ENCODE assay signal across 1 cellular context in genomic region chr22:37686002-37686982, GRCh38.
TF ChIP-seq lines count a peak whose summit lies in the region.

TSS of gene NOL12 (plus strand) at chr22:37686343. CDS start at chr22:37686393, 50 bp downstream.

TF ChIP-seq in HEK293, 187 proteins besides CTCF, POLR2A, EP300 and RAD21 (continued from another document and continues in another):
- TF ChIP-seq, protein P1, sequence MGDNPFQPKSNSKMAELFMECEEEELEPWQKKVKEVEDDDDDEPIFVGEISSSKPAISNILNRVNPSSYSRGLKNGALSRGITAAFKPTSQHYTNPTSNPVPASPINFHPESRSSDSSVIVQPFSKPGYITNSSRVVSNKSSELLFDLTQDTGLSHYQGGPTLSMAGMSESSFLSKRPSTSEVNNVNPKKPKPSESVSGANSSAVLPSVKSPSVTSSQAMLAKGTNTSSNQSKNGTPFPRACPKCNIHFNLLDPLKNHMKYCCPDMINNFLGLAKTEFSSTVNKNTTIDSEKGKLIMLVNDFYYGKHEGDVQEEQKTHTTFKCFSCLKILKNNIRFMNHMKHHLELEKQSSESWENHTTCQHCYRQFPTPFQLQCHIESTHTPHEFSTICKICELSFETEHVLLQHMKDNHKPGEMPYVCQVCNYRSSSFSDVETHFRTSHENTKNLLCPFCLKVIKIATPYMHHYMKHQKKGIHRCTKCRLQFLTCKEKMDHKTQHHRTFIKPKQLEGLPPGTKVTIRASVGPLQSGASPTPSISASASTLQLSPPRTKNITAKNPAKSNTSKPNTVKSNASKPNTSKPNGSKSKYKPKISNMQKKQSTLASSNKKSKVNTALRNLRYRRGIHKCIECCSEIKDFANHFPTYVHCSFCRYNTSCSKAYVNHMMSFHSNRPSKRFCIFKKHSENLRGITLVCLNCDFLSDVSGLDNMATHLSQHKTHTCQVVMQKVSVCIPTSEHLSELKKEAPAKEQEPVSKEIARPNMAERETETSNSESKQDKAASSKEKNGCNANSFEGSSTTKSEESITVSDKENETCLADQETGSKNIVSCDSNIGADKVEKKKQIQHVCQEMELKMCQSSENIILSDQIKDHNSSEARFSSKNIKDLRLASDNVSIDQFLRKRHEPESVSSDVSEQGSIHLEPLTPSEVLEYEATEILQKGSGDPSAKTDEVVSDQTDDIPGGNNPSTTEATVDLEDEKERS (tag by site-specific recombination; IDR thresholded peaks at IDR 0.05), result peak; percentile 29; the same call in 1 of the 2 replicates
- TF ChIP-seq HOXA7 (CRISPR knock-in tag; IDR thresholded peaks at IDR 0.05; ENCODE audit: borderline replicate concordance) (no peak), ZNF837 (tag by site-specific recombination; IDR thresholded peaks at IDR 0.05) (no peak), KLF8 (tag by site-specific recombination; IDR thresholded peaks at IDR 0.05) (peak; percentile 98), MYNN (tag by site-specific recombination; IDR thresholded peaks at IDR 0.05; ENCODE audit: borderline replicate concordance) (no peak), ZBTB10 (tag by site-specific recombination; IDR thresholded peaks at IDR 0.05) (peak; percentile 81), ZBTB7A (tag by site-specific recombination; IDR thresholded peaks at IDR 0.05; ENCODE audit: low read depth) (peak; percentile 86; the same call in 1 of the 2 replicates), ZNF677 (tag by site-specific recombination; IDR thresholded peaks at IDR 0.05) (no peak), ZNF24 (tag by site-specific recombination; IDR thresholded peaks at IDR 0.05) (peak; percentile 82), ZNF146 (tag by site-specific recombination; IDR thresholded peaks at IDR 0.05) (no peak; the same call in none of the 2 replicates), KLF17 (tag by site-specific recombination; IDR thresholded peaks at IDR 0.05) (peak; percentile 97), ZNF239 (tag by site-specific recombination; IDR thresholded peaks at IDR 0.05) (peak; percentile 30), ZNF791 (tag by site-specific recombination; IDR thresholded peaks at IDR 0.05) (no peak), KLF7 (tag by site-specific recombination; IDR thresholded peaks at IDR 0.05; ENCODE audit: borderline replicate concordance) (peak; percentile 96), ZNF18 (tag by site-specific recombination; IDR thresholded peaks at IDR 0.05) (peak; percentile 64; the same call in 1 of the 2 replicates), ZFP69B (tag by site-specific recombination; IDR thresholded peaks at IDR 0.05) (peak; percentile 95), TRIM28 (IDR thresholded peaks at IDR 0.05; ENCODE audit: borderline replicate concordance, low read length) (peak; percentile 91), ZNF776 (tag by site-specific recombination; IDR thresholded peaks at IDR 0.05; ENCODE audit: borderline replicate concordance) (no peak), ZFHX2 (tag by site-specific recombination; conservative IDR thresholded peaks at IDR 0.05) (0 out of 2 replicates have a peak, but pooled peaks have one; percentile 25), ZNF114 (tag by site-specific recombination; IDR thresholded peaks at IDR 0.05) (no peak)
- TF ChIP-seq, protein P2, sequence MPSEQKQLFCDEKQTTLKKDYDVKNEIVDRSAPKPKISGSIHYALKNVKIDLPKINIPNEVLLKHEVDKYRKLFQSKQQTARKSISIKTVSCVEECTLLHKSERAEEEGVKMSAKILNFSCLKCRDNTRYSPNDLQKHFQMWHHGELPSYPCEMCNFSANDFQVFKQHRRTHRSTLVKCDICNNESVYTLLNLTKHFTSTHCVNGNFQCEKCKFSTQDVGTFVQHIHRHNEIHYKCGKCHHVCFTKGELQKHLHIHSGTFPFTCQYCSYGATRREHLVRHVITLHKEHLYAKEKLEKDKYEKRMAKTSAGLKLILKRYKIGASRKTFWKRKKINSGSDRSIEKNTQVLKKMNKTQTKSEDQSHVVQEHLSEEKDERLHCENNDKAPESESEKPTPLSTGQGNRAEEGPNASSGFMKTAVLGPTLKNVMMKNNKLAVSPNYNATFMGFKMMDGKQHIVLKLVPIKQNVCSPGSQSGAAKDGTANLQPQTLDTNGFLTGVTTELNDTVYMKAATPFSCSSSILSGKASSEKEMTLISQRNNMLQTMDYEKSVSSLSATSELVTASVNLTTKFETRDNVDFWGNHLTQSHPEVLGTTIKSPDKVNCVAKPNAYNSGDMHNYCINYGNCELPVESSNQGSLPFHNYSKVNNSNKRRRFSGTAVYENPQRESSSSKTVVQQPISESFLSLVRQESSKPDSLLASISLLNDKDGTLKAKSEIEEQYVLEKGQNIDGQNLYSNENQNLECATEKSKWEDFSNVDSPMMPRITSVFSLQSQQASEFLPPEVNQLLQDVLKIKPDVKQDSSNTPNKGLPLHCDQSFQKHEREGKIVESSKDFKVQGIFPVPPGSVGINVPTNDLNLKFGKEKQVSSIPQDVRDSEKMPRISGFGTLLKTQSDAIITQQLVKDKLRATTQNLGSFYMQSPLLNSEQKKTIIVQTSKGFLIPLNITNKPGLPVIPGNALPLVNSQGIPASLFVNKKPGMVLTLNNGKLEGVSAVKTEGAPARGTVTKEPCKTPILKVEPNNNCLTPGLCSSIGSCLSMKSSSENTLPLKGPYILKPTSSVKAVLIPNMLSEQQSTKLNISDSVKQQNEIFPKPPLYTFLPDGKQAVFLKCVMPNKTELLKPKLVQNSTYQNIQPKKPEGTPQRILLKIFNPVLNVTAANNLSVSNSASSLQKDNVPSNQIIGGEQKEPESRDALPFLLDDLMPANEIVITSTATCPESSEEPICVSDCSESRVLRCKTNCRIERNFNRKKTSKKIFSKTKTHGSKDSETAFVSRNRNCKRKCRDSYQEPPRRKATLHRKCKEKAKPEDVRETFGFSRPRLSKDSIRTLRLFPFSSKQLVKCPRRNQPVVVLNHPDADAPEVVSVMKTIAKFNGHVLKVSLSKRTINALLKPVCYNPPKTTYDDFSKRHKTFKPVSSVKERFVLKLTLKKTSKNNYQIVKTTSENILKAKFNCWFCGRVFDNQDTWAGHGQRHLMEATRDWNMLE (tag by site-specific recombination; conservative IDR thresholded peaks at IDR 0.05; ENCODE audit: low read depth), result peak; percentile 83
- TF ChIP-seq, protein P3, sequence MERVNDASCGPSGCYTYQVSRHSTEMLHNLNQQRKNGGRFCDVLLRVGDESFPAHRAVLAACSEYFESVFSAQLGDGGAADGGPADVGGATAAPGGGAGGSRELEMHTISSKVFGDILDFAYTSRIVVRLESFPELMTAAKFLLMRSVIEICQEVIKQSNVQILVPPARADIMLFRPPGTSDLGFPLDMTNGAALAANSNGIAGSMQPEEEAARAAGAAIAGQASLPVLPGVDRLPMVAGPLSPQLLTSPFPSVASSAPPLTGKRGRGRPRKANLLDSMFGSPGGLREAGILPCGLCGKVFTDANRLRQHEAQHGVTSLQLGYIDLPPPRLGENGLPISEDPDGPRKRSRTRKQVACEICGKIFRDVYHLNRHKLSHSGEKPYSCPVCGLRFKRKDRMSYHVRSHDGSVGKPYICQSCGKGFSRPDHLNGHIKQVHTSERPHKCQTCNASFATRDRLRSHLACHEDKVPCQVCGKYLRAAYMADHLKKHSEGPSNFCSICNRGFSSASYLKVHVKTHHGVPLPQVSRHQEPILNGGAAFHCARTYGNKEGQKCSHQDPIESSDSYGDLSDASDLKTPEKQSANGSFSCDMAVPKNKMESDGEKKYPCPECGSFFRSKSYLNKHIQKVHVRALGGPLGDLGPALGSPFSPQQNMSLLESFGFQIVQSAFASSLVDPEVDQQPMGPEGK (tag by site-specific recombination; IDR thresholded peaks at IDR 0.05), result peak; percentile 97
- TF ChIP-seq, protein P4, sequence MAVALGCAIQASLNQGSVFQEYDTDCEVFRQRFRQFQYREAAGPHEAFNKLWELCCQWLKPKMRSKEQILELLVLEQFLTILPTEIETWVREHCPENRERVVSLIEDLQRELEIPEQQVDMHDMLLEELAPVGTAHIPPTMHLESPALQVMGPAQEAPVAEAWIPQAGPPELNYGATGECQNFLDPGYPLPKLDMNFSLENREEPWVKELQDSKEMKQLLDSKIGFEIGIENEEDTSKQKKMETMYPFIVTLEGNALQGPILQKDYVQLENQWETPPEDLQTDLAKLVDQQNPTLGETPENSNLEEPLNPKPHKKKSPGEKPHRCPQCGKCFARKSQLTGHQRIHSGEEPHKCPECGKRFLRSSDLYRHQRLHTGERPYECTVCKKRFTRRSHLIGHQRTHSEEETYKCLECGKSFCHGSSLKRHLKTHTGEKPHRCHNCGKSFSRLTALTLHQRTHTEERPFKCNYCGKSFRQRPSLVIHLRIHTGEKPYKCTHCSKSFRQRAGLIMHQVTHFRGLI (tag by site-specific recombination; IDR thresholded peaks at IDR 0.05), result peak; percentile 47
- TF ChIP-seq, protein P5, sequence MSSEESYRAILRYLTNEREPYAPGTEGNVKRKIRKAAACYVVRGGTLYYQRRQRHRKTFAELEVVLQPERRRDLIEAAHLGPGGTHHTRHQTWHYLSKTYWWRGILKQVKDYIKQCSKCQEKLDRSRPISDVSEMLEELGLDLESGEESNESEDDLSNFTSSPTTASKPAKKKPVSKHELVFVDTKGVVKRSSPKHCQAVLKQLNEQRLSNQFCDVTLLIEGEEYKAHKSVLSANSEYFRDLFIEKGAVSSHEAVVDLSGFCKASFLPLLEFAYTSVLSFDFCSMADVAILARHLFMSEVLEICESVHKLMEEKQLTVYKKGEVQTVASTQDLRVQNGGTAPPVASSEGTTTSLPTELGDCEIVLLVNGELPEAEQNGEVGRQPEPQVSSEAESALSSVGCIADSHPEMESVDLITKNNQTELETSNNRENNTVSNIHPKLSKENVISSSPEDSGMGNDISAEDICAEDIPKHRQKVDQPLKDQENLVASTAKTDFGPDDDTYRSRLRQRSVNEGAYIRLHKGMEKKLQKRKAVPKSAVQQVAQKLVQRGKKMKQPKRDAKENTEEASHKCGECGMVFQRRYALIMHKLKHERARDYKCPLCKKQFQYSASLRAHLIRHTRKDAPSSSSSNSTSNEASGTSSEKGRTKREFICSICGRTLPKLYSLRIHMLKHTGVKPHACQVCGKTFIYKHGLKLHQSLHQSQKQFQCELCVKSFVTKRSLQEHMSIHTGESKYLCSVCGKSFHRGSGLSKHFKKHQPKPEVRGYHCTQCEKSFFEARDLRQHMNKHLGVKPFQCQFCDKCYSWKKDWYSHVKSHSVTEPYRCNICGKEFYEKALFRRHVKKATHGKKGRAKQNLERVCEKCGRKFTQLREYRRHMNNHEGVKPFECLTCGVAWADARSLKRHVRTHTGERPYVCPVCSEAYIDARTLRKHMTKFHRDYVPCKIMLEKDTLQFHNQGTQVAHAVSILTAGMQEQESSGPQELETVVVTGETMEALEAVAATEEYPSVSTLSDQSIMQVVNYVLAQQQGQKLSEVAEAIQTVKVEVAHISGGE (tag by site-specific recombination; conservative IDR thresholded peaks at IDR 0.05; ENCODE audit: low read depth), result peak; percentile 100
- TF ChIP-seq, protein P6, sequence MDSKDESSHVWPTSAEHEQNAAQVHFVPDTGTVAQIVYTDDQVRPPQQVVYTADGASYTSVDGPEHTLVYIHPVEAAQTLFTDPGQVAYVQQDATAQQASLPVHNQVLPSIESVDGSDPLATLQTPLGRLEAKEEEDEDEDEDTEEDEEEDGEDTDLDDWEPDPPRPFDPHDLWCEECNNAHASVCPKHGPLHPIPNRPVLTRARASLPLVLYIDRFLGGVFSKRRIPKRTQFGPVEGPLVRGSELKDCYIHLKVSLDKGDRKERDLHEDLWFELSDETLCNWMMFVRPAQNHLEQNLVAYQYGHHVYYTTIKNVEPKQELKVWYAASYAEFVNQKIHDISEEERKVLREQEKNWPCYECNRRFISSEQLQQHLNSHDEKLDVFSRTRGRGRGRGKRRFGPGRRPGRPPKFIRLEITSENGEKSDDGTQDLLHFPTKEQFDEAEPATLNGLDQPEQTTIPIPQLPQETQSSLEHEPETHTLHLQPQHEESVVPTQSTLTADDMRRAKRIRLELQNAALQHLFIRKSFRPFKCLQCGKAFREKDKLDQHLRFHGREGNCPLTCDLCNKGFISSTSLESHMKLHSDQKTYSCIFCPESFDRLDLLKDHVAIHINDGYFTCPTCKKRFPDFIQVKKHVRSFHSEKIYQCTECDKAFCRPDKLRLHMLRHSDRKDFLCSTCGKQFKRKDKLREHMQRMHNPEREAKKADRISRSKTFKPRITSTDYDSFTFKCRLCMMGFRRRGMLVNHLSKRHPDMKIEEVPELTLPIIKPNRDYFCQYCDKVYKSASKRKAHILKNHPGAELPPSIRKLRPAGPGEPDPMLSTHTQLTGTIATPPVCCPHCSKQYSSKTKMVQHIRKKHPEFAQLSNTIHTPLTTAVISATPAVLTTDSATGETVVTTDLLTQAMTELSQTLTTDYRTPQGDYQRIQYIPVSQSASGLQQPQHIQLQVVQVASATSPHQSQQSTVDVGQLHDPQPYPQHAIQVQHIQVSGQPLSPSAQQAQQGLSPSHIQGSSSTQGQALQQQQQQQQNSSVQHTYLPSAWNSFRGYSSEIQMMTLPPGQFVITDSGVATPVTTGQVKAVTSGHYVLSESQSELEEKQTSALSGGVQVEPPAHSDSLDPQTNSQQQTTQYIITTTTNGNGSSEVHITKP (tag by site-specific recombination; IDR thresholded peaks at IDR 0.05), result peak; percentile 72
